Comparison of ENCODE assay signal across 23 cellular contexts in genomic region chr7:104621332-104621731, GRCh38.
DNase-seq lines count a peak whose midpoint lies in the region; ATAC-seq and TF ChIP-seq lines count a peak whose summit lies in the region.
"Had no signal": no experiment of that assay in that cellular context is flagged by ENCODE, and none has a peak within 500 bp of the region (broad histone marks: within the 10 kb centered on the region; RNA-seq: fewer than 3 reads in every experiment).

No MANE protein-coding gene starts in this region.

- H3K4ac ChIP-seq in mesendoderm (ENCODE audit: low read depth, low read length) = no peak overlapping the region

- H3K36me3 Mint-ChIP-seq in activated naive CD8-positive, alpha-beta T cell treated with anti-CD3 and anti-CD28 coated beads for 36 hours = no peaks in the 10 kb centered on the region

- TF ChIP-seq EP300 in SK-N-SH (IDR thresholded peaks at IDR 0.05; ENCODE audit: borderline replicate concordance in 1 of 2, low read depth in 1 of 2, low read length in 1 of 2) = peak in 1 of 2 experiments; percentile 57; a peak in 1 of 4 replicates

- H3K23ac ChIP-seq in mesendoderm (ENCODE audit: low read length) = no peak overlapping the region

- no peak overlapping the region for H4K8ac ChIP-seq in mesendoderm (ENCODE audit: low read depth, low read length)

- H2AFZ ChIP-seq in SK-N-SH (ENCODE audit: low read depth) = no peak overlapping the region

- H3K27ac Mint-ChIP-seq in activated naive CD8-positive, alpha-beta T cell treated with anti-CD3 and anti-CD28 coated beads for 36 hours = no peak overlapping the region
- H3K27ac Mint-ChIP-seq: CD4-positive, alpha-beta T cell; T-helper 2 cell treated with Interferon-gamma antibody and Interleukin-4, amounts not matched to agents 5 μg/mL and 100 μg/mL, for 36 hours had no signal

- H3K27me3 ChIP-seq in SK-N-SH (ENCODE audit: insufficient read depth) (no peaks in the 10 kb centered on the region), mesendoderm (ENCODE audit: insufficient read depth, low read length, poor library complexity) (no peaks in the 10 kb centered on the region), spleen (replicated peaks in 1 of 7) (no peaks in the 10 kb centered on the region)
- H3K27me3 ChIP-seq: MG63 had no signal

- no peak overlapping the region for H3K27ac ChIP-seq in SK-N-SH (ENCODE audit: low read depth in 2 of 2, low read length in 1 of 2)
- H3K27ac ChIP-seq in mesendoderm (ENCODE audit: low read depth, low read length) = no peak overlapping the region
- no peak overlapping the region for H3K27ac ChIP-seq in spleen
- H3K27ac ChIP-seq: HL-60 had no signal

- no peak for TF ChIP-seq RAD21 in SK-N-SH (IDR thresholded peaks at IDR 0.05; ENCODE audit: low read length)

- H3K9me3 ChIP-seq in SK-N-SH (no peaks in the 10 kb centered on the region), spleen (no peaks in the 10 kb centered on the region)
- H3K9me3 ChIP-seq: Caco-2, MG63 had no signal

- no peak for ATAC-seq in SK-N-SH treated with all-trans-retinoic acid at 6 μM for 48 hours
- peak; percentile 88 for ATAC-seq in HG02610 (IDR thresholded peaks at IDR 0.05; ENCODE audit: unreplicated experiment)
- ATAC-seq in HG03378 (IDR thresholded peaks at IDR 0.05; ENCODE audit: unreplicated experiment) = peak; percentile 49
- ATAC-seq in HG03135 (IDR thresholded peaks at IDR 0.05; ENCODE audit: unreplicated experiment) = no peak
- ATAC-seq: HCT116 had no signal

- H3K4me3 Mint-ChIP-seq in activated naive CD8-positive, alpha-beta T cell treated with anti-CD3 and anti-CD28 coated beads for 36 hours = no peak overlapping the region
- H3K4me3 Mint-ChIP-seq: CD4-positive, alpha-beta T cell; T-helper 2 cell treated with Interferon-gamma antibody and Interleukin-4, amounts not matched to agents 5 μg/mL and 100 μg/mL, for 36 hours had no signal

- H4K5ac ChIP-seq in mesendoderm (ENCODE audit: low read length) = no peak overlapping the region

- TF ChIP-seq POLR2A in spleen (IDR thresholded peaks at IDR 0.05) = no peak

- intact Hi-C loops in spleen (cut with DNase I; ENCODE audit: low total_unique reads) = no loop called here

- WGBS in SK-N-SH (ENCODE audit: low lambda C conversion rate) = 8% methylated on average over 3 of the region's 3 CpGs
- WGBS in mesendoderm (ENCODE audit: extremely low coverage, insufficient coverage, low lambda C conversion rate) = no CpG with 5 or more reads among the region's 3 CpGs
- WGBS in spleen, 5 donors = 31 to 49% (median 40%) methylated on average over 3 of the region's 3 CpGs

- POLR2A ChIA-PET in SK-N-SH (lab: Yijun Ruan, JAX) = no interaction called here

- H4K20me1 ChIP-seq in SK-N-SH (ENCODE audit: insufficient read depth) = no peaks in the 10 kb centered on the region; the same call in 1 of the 2 replicates

- H3F3A ChIP-seq in SK-N-SH (replicated peaks; ENCODE audit: insufficient read depth) = no peaks in the 10 kb centered on the region

- H3K4me3 ChIP-seq in SK-N-SH (ENCODE audit: low read depth in 2 of 2, low read length in 1 of 2) (no peak overlapping the region), mesendoderm (ENCODE audit: low read length) (no peak overlapping the region), spleen (no peak overlapping the region)
- H3K4me3 ChIP-seq: MG63 had no signal

- H3K36me3 ChIP-seq in SK-N-SH (replicated peaks in 1 of 2; ENCODE audit: control insufficient read depth in 1 of 2, insufficient read depth in 2 of 2, low read length in 1 of 2) = no peaks in the 10 kb centered on the region
- H3K36me3 ChIP-seq in mesendoderm (ENCODE audit: control insufficient read depth, insufficient read depth, low read length) = no peaks in the 10 kb centered on the region
- no peaks in the 10 kb centered on the region for H3K36me3 ChIP-seq in spleen
- H3K36me3 ChIP-seq: MG63 had no signal

- no peaks in the 10 kb centered on the region for H3K9me2 ChIP-seq in SK-N-SH

- no peak overlapping the region for H2AK5ac ChIP-seq in mesendoderm (ENCODE audit: low read length)

- H3K9me3 Mint-ChIP-seq in activated naive CD8-positive, alpha-beta T cell treated with anti-CD3 and anti-CD28 coated beads for 36 hours = no peaks in the 10 kb centered on the region
- H3K9me3 Mint-ChIP-seq: T-helper 2 cell treated with Interferon-gamma antibody and Interleukin-4, amounts not matched to agents 5 μg/mL and 100 μg/mL, for 36 hours had no signal

- H3K79me2 ChIP-seq in SK-N-SH (ENCODE audit: insufficient read depth) = no peaks in the 10 kb centered on the region
- H3K79me2 ChIP-seq in mesendoderm (ENCODE audit: control insufficient read depth, insufficient read depth, low read length) = no peaks in the 10 kb centered on the region

- H3K56ac ChIP-seq in mesendoderm (ENCODE audit: low read length) = no peak overlapping the region

- no peaks in the 10 kb centered on the region for H3K79me1 ChIP-seq in mesendoderm (ENCODE audit: low read length)

- H2BK5ac ChIP-seq in mesendoderm (ENCODE audit: low read length) = no peak overlapping the region

- no peak overlapping the region for H3K18ac ChIP-seq in mesendoderm (ENCODE audit: low read length)

- no peak overlapping the region for H2BK15ac ChIP-seq in mesendoderm (replicated peaks; ENCODE audit: low read depth)

- no peak overlapping the region for H3K9ac ChIP-seq in SK-N-SH
- H3K9ac ChIP-seq in mesendoderm (ENCODE audit: low read length) = no peak overlapping the region

- H3K4me1 Mint-ChIP-seq in activated naive CD8-positive, alpha-beta T cell treated with anti-CD3 and anti-CD28 coated beads for 36 hours = no peaks in the 10 kb centered on the region

- H3K27me3 Mint-ChIP-seq in activated naive CD8-positive, alpha-beta T cell treated with anti-CD3 and anti-CD28 coated beads for 36 hours = no peaks in the 10 kb centered on the region

- H3K4me2 ChIP-seq in SK-N-SH = no peak overlapping the region
- H3K4me2 ChIP-seq in mesendoderm (ENCODE audit: low read length) = no peak overlapping the region

- H3K4me1 ChIP-seq in SK-N-SH (ENCODE audit: control insufficient read depth in 1 of 2, insufficient read depth in 2 of 2, low read depth in 1 of 2, low read length in 1 of 2) = peaks cover 0 to 16% of the 10 kb centered on the region in 2 experiments; a peak in 2 of 4 replicates
- H3K4me1 ChIP-seq in mesendoderm (ENCODE audit: control insufficient read depth, low read depth, low read length) = no peaks in the 10 kb centered on the region
- no peaks in the 10 kb centered on the region for H3K4me1 ChIP-seq in spleen
- H3K4me1 ChIP-seq: Caco-2 had no signal

- TF ChIP-seq CTCF in SK-N-SH (IDR thresholded peaks at IDR 0.05) (no peak), spleen (IDR thresholded peaks at IDR 0.05 in 8 of 11, conservative IDR thresholded peaks at IDR 0.05 in 3 of 11) (no peak)

- CTCF ChIA-PET in SK-N-SH (lab: Yijun Ruan, JAX) = interaction anchor here (0.6 to 3.0 kb wide), 3 partner anchors 22 to 227 kb away, joined by 3 to 16 read pairs (median 6); no protein-coding TSS in a partner anchor

- DNase-seq in SK-N-SH (no peak), mesendoderm (peak; percentile 1), spleen (no peak)
- DNase-seq in activated naive CD8-positive, alpha-beta T cell treated with anti-CD3 and anti-CD28 coated beads for 36 hours = no peak
- DNase-seq: Caco-2; CD4-positive, alpha-beta T cell; GF-D8; GOT3; IMR-90; MG63; NCI-H1092; NCI-H1436 treated with DMSO at 0.1 percent for 48 hours; NCI-H2081; NCI-H2171 treated with DMSO at 0.1 percent for 48 hours; OCI-M1; Right ventricle myocardium superior had no signal

- no peak overlapping the region for H2BK120ac ChIP-seq in mesendoderm (ENCODE audit: low read depth, low read length)

TF ChIP-seq in SK-N-SH, 30 proteins besides CTCF, POLR2A, EP300 and RAD21:
- TF ChIP-seq TCF12 (IDR thresholded peaks at IDR 0.05) (no peak), GATA2 (CRISPR knock-in tag; IDR thresholded peaks at IDR 0.05) (peak; percentile 77), RXRA (IDR thresholded peaks at IDR 0.05; ENCODE audit: borderline replicate concordance, low read depth) (no peak), JUND (IDR thresholded peaks at IDR 0.05) (no peak), RCOR1 (IDR thresholded peaks at IDR 0.05; ENCODE audit: low read length) (peak; percentile 79; the same call in 1 of the 2 replicates)
TF ChIP-seq in SK-N-SH: peak in this region for 2.

TF ChIP-seq in SK-N-SH treated with all-trans-retinoic acid at 6 μM for 48 hours, 23 proteins besides CTCF, POLR2A, EP300 and RAD21:
- no peak for TF ChIP-seq TOX (CRISPR knock-in tag; IDR thresholded peaks at IDR 0.05; ENCODE audit: borderline replicate concordance)
- TF ChIP-seq, protein P1, sequence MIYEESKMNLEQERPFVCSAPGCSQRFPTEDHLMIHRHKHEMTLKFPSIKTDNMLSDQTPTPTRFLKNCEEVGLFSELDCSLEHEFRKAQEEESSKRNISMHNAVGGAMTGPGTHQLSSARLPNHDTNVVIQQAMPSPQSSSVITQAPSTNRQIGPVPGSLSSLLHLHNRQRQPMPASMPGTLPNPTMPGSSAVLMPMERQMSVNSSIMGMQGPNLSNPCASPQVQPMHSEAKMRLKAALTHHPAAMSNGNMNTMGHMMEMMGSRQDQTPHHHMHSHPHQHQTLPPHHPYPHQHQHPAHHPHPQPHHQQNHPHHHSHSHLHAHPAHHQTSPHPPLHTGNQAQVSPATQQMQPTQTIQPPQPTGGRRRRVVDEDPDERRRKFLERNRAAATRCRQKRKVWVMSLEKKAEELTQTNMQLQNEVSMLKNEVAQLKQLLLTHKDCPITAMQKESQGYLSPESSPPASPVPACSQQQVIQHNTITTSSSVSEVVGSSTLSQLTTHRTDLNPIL (CRISPR knock-in tag; IDR thresholded peaks at IDR 0.05; ENCODE audit: low read depth) = no peak

Comparison
In these comparisons a context has a peak if more than half of its experiments do, and no peak if none do; other contexts are left out.
1. ATAC-seq: peak in HG02610 (single experiment) and HG03378 (single experiment); none in SK-N-SH treated with all-trans-retinoic acid at 6 μM for 48 hours (single experiment) and HG03135 (single experiment).